23 cellular contexts compared by ENCODE assay signal in the genomic region with DNA sequence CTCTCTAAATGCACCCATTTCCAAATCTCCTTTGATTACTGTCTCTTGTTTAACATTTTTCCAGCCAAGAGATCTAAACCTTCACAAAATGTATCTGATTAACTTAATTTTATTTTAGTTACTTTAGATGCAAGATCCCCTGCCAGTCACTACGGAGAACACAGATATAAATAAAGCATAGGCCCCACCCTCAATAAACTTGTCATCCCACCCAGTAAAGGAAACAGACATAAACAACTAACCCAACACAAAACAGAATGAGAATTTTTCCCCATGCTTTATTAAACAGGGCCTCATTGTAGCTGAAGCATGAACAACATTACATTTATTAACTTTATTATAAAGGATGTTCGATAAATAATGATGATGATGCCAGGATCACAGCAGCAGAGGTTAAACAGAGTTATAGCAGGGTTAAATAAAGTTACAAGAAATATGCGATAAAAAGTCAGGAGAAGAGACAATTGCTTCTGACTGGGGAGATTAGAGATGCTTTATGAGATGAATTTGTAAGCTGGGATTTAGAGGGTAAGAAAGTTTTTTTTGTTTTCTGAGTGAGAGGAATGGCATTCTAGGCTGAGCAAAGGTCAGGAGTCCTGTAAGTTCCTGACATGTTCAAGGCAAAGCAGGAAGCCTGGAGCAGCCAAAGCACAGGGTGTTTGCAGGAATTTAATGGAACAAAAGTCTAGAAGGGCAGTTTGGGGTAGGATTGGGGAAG. TPM values are rescaled to one million over a fixed set of nuclear protein-coding genes. Genes with fewer than 3 reads are reported as not detected.
DNase-seq lines count a peak whose midpoint lies in the region; ATAC-seq, FAIRE-seq and TF ChIP-seq lines count a peak whose summit lies in the region.
"Had no signal": no experiment of that assay in that cellular context is flagged by ENCODE, and none has a peak within 500 bp of the region (broad histone marks: within the 10 kb centered on the region; RNA-seq: fewer than 3 reads in every experiment).

No MANE protein-coding gene starts in this region.

- H3K4me3 ChIP-seq in AG10803 (ENCODE audit: low read length) (no peak overlapping the region), keratinocyte (ENCODE audit: control insufficient read depth in 2 of 3, extremely low read depth in 1 of 3, insufficient read depth in 2 of 3, low read depth in 1 of 3, low read length in 3 of 3) (no peak overlapping the region), SJCRH30 (no peak overlapping the region)
- H3K4me3 ChIP-seq: testis had no signal

- H3K4me1 Mint-ChIP-seq in HFFc6 (ENCODE audit: low read depth): peaks cover 46% of the 10 kb centered on the region
- H3K4me1 Mint-ChIP-seq: activated CD4-positive, alpha-beta memory T cell treated with anti-CD3 and anti-CD28 coated beads, Interleukin-2, amount 10 ng/mL, durations not matched to agents 7 days and 5 days; IgD-negative memory B cell; naive B cell had no signal

- dilution Hi-C loops in keratinocyte (cut with MboI; ENCODE audit: extremely low pct_ligation_motif_present, low sequenced_read_pairs): no loop called here

- no peaks in the 10 kb centered on the region; the same call in 1 of the 2 replicates for H3K27me3 Mint-ChIP-seq in HFFc6 (ENCODE audit: insufficient read depth)
- H3K27me3 Mint-ChIP-seq: activated CD4-positive, alpha-beta memory T cell treated with anti-CD3 and anti-CD28 coated beads, Interleukin-2, amount 10 ng/mL, durations not matched to agents 7 days and 5 days had no signal

- peak overlapping the region; percentile 24 for H3K4me3 Mint-ChIP-seq in HFFc6
- H3K4me3 Mint-ChIP-seq: activated CD4-positive, alpha-beta memory T cell treated with anti-CD3 and anti-CD28 coated beads, Interleukin-2, amount 10 ng/mL, durations not matched to agents 7 days and 5 days; activated T-helper 1 cell treated with anti-CD3 and anti-CD28 coated beads, Interleukin-12 subunit alpha, Interleukin-12 subunit beta, Interleukin-2, Interleukin-4 antibody, amounts not matched to agents 30 ng/mL and 10 ng/mL and 1 ng/mL, durations not matched to agents 14 hours and 24 hours and 36 hours; IgD-negative memory B cell; naive B cell had no signal

- H3K79me2 ChIP-seq in keratinocyte (ENCODE audit: control insufficient read depth, insufficient read depth, low read length): no peaks in the 10 kb centered on the region

- H3K9ac ChIP-seq in keratinocyte (ENCODE audit: control insufficient read depth, extremely low read depth, insufficient read depth, low read length): no peak overlapping the region

- peak; percentile 25 for DNase-seq in AG10803 (ENCODE audit: low read depth)
- DNase-seq in HFFc6: peak; percentile 49
- DNase-seq in amniotic epithelial cell (ENCODE audit: low read depth): peak; percentile 5
- DNase-seq in keratinocyte (ENCODE audit: low read depth, low spot score): no peak
- no peak for DNase-seq in NCI-H69 (lab: John Stamatoyannopoulos, UW)
- DNase-seq in NCI-H2196 (lab: John Stamatoyannopoulos, UW; ENCODE audit: unreplicated experiment): no peak
- DNase-seq in SJCRH30: no peak
- DNase-seq: activated CD4-positive, alpha-beta memory T cell treated with anti-CD3 and anti-CD28 coated beads, Interleukin-2, amount 10 ng/mL, durations not matched to agents 7 days and 5 days; AML-193; amygdala; hypothalamus; left ventricle myocardium superior; naive B cell; NCI-H446 treated with DMSO at 0.1 percent for 48 hours; stimulated activated CD4-positive, alpha-beta T cell treated with anti-CD3 and anti-CD28 coated beads, Interleukin-2, amount 100 ng/mL, for 24 hours; stimulated activated CD8-positive, alpha-beta memory T cell treated with anti-CD3 and anti-CD28 coated beads, Interleukin-4, amount 100 ng/mL, for 48 hours; testis had no signal

- no peak for ATAC-seq in GM18909 (IDR thresholded peaks at IDR 0.05; ENCODE audit: poor library complexity, unreplicated experiment)
- ATAC-seq: esophagus mucosa, left ventricle myocardium superior had no signal

- H2AFZ ChIP-seq in keratinocyte (ENCODE audit: control insufficient read depth, low read length): peak overlapping the region; percentile 62

- no peaks in the 10 kb centered on the region for H3K9me3 Mint-ChIP-seq in HFFc6
- H3K9me3 Mint-ChIP-seq: activated CD4-positive, alpha-beta memory T cell treated with anti-CD3 and anti-CD28 coated beads, Interleukin-2, amount 10 ng/mL, durations not matched to agents 7 days and 5 days; activated T-helper 1 cell treated with anti-CD3 and anti-CD28 coated beads, Interleukin-12 subunit alpha, Interleukin-12 subunit beta, Interleukin-2, Interleukin-4 antibody, amounts not matched to agents 30 ng/mL and 10 ng/mL and 1 ng/mL, durations not matched to agents 14 hours and 24 hours and 36 hours; IgD-negative memory B cell had no signal

- H4K20me1 ChIP-seq in keratinocyte (ENCODE audit: control insufficient read depth, extremely low read depth, insufficient read depth, low read length): no peaks in the 10 kb centered on the region

- peak overlapping the region; percentile 80 for H3K27ac Mint-ChIP-seq in HFFc6
- H3K27ac Mint-ChIP-seq: activated CD4-positive, alpha-beta memory T cell treated with anti-CD3 and anti-CD28 coated beads, Interleukin-2, amount 10 ng/mL, durations not matched to agents 7 days and 5 days; activated T-helper 1 cell treated with anti-CD3 and anti-CD28 coated beads, Interleukin-12 subunit alpha, Interleukin-12 subunit beta, Interleukin-2, Interleukin-4 antibody, amounts not matched to agents 30 ng/mL and 10 ng/mL and 1 ng/mL, durations not matched to agents 14 hours and 24 hours and 36 hours; IgD-negative memory B cell; naive B cell had no signal

- H3K36me3 ChIP-seq in keratinocyte (ENCODE audit: control insufficient read depth in 2 of 2, extremely low read depth in 1 of 2, insufficient read depth in 2 of 2, low read length in 2 of 2) (no peaks in the 10 kb centered on the region), SJCRH30 (no peaks in the 10 kb centered on the region)

- H3K27me3 ChIP-seq in keratinocyte (ENCODE audit: control insufficient read depth, extremely low read depth, insufficient read depth, low read length) (no peaks in the 10 kb centered on the region), SJCRH30 (no peaks in the 10 kb centered on the region)
- H3K27me3 ChIP-seq: testis had no signal

- H3K4me1 ChIP-seq in keratinocyte (ENCODE audit: control insufficient read depth, extremely low read depth, insufficient read depth, low read length): peaks cover 6% of the 10 kb centered on the region
- H3K4me1 ChIP-seq in SJCRH30: no peaks in the 10 kb centered on the region
- H3K4me1 ChIP-seq: testis had no signal

- no peaks in the 10 kb centered on the region for H3K9me1 ChIP-seq in keratinocyte (ENCODE audit: control insufficient read depth, extremely low read depth, insufficient read depth, low read length)

- H3K36me3 Mint-ChIP-seq in HFFc6 (ENCODE audit: low read depth): no peaks in the 10 kb centered on the region
- H3K36me3 Mint-ChIP-seq: IgD-negative memory B cell, naive B cell had no signal

- peak; percentile 5 for FAIRE-seq in keratinocyte (lab: Jason Lieb, UNC)
- FAIRE-seq: colon, D721Med had no signal

- TF ChIP-seq CTCF in AG10803 (conservative IDR thresholded peaks at IDR 0.05; ENCODE audit: low read length): no peak
- TF ChIP-seq CTCF in HFFc6 (IDR thresholded peaks at IDR 0.05): no peak
- no peak for TF ChIP-seq CTCF in keratinocyte (optimal IDR thresholded peaks at IDR 0.05 in 1 of 3, IDR thresholded peaks at IDR 0.05 in 1 of 3, conservative IDR thresholded peaks at IDR 0.05 in 1 of 3; ENCODE audit: extremely low read depth in 1 of 3, insufficient read depth in 2 of 3, low read length in 3 of 3)

- H3K9me3 ChIP-seq in keratinocyte (ENCODE audit: control insufficient read depth, low read depth, low read length) (no peaks in the 10 kb centered on the region), SJCRH30 (replicated peaks) (no peaks in the 10 kb centered on the region)
- H3K9me3 ChIP-seq: testis had no signal

- H3K4me2 ChIP-seq in keratinocyte (ENCODE audit: control insufficient read depth, extremely low read depth, insufficient read depth, low read depth, low read length): no peak overlapping the region

- no peak overlapping the region for H3K27ac ChIP-seq in keratinocyte (ENCODE audit: control insufficient read depth, insufficient read depth, low read length)
- H3K27ac ChIP-seq in SJCRH30: no peak overlapping the region
- H3K27ac ChIP-seq: testis had no signal

RNA-seq across cellular contexts. Expression of a gene that starts 41.1 kb away (rescaled TPM):
- 10 to 100 TPM; 64.1 to 89.0 (median 83.8) TPM for total RNA-seq in HFFc6 (2021; fragmentation: NEBNext Ultra II Directional; extraction: Animal tissue kit (Norgen Biotek cat#: 25700))
- 25.5 to 30.2 TPM (median 27.7 TPM) in 3 replicates for polyA plus RNA-seq in keratinocyte
- 88.1 TPM for polyA plus RNA-seq in keratinocyte (2011; ENCODE audit: low read depth)
- 28.5 and 39.0 TPM in 2 replicates for polyA plus RNA-seq in keratinocyte (2011; cell fraction: cytosol; rRNA removed)
- polyA plus RNA-seq in keratinocyte (2011; cell fraction: nucleus; rRNA removed): 104 and 128 TPM in 2 replicates
- polyA plus RNA-seq in keratinocyte (2012; ENCODE audit: low replicate concordance): 64.1 and 117 TPM in 2 replicates
- 26.9 to 42.3 TPM (median 32.3 TPM) in 3 replicates for polyA minus RNA-seq in keratinocyte
- polyA minus RNA-seq in keratinocyte (2011; cell fraction: cytosol; rRNA and poly(A)+ RNA removed): 55.2 TPM
- 65.1 and 87.0 TPM in 2 replicates for polyA minus RNA-seq in keratinocyte (2011; cell fraction: nucleus; rRNA and poly(A)+ RNA removed)
- 8.3 and 10.6 TPM in 2 replicates for total RNA-seq in SJCRH30 (2014; rRNA removed; shearing (Covaris generic))
- total RNA-seq: activated T-helper 1 cell treated with anti-CD3 and anti-CD28 coated beads, Interleukin-12 subunit alpha, Interleukin-12 subunit beta, Interleukin-2, Interleukin-4 antibody, amounts not matched to agents 30 ng/mL and 10 ng/mL and 1 ng/mL, durations not matched to agents 14 hours and 24 hours and 36 hours had no signal
- polyA plus RNA-seq: IgD-negative memory B cell had no signal

Comparison
In these comparisons a context has a peak if more than half of its experiments do, and no peak if none do; other contexts are left out.
1. DNase-seq: peak in AG10803 (single experiment), HFFc6 (single experiment) and amniotic epithelial cell (single experiment); none in keratinocyte (single experiment), NCI-H69 (single experiment), NCI-H2196 (single experiment) and SJCRH30 (0 of 2).